In genomic region chr17:40167685-40168261, GRCh38 we compare ENCODE assay signal across 9 cellular contexts. TPM values are rescaled to one million over a fixed set of nuclear protein-coding genes. Genes with fewer than 3 reads are reported as not detected.
A peak's percentile ranks its signal among the peaks of the same experiment; 100 is the strongest.
DNase-seq lines count a peak whose midpoint lies in the region; ATAC-seq and TF ChIP-seq lines count a peak whose summit lies in the region.
"Had no signal": no experiment of that assay in that cellular context is flagged by ENCODE, and none has a peak within 500 bp of the region (broad histone marks: within the 10 kb centered on the region; RNA-seq: fewer than 3 reads in every experiment).

No MANE protein-coding gene starts in this region.

- no peaks in the 10 kb centered on the region for H3K9me3 ChIP-seq in breast epithelium
- H3K9me3 ChIP-seq in mucosa of descending colon: no peaks in the 10 kb centered on the region
- no peaks in the 10 kb centered on the region for H3K9me3 ChIP-seq in transverse colon
- H3K9me3 ChIP-seq in PC-3 (ENCODE audit: low read length): no peaks in the 10 kb centered on the region
- H3K9me3 ChIP-seq: BLaER1 treated with 17β-estradiol and CSF1 and Interleukin-3, amounts not matched to agents 10 nM and 100 nM had no signal

- no peaks in the 10 kb centered on the region for H3K79me2 ChIP-seq in PC-3 (ENCODE audit: low read length)

- ATAC-seq in Right ventricle myocardium inferior (peak; percentile 32), Right ventricle myocardium superior (ENCODE audit: poor library complexity) (no peak), mucosa of descending colon (peak; percentile 20), PC-3 (no peak)

- H2AFZ ChIP-seq in PC-3 (ENCODE audit: low read length): no peak overlapping the region

- no peak for TF ChIP-seq CTCF in breast epithelium (IDR thresholded peaks at IDR 0.05)
- no peak for TF ChIP-seq CTCF in mucosa of descending colon (IDR thresholded peaks at IDR 0.05)
- TF ChIP-seq CTCF in transverse colon (IDR thresholded peaks at IDR 0.05): no peak
- no peak for TF ChIP-seq CTCF in PC-3 (conservative IDR thresholded peaks at IDR 0.05; ENCODE audit: low read depth, low read length)
- TF ChIP-seq CTCF in GM13977 (IDR thresholded peaks at IDR 0.05; ENCODE audit: extremely low read depth, insufficient read depth, missing control alignments): no peak

- no peaks in the 10 kb centered on the region for H3K9me2 ChIP-seq in PC-3 (replicated peaks; ENCODE audit: low read length)

- BruUV-seq in PC-3 (replicated peaks; lab: Mats Ljungman, UMichigan): no TSS peak

- H3K27me3 ChIP-seq in breast epithelium: no peaks in the 10 kb centered on the region
- no peaks in the 10 kb centered on the region for H3K27me3 ChIP-seq in transverse colon
- no peaks in the 10 kb centered on the region for H3K27me3 ChIP-seq in PC-3 (ENCODE audit: low read length)
- H3K27me3 ChIP-seq: BLaER1 treated with 17β-estradiol and CSF1 and Interleukin-3, amounts not matched to agents 10 nM and 100 nM had no signal

- H3K27ac ChIP-seq in breast epithelium (peak overlapping the region; percentile 69 to 71), transverse colon (peak overlapping the region; percentile 50 to 66 (median 56)), PC-3 (ENCODE audit: low read length) (no peak overlapping the region)
- H3K27ac ChIP-seq: BLaER1 treated with 17β-estradiol and CSF1 and Interleukin-3, amounts not matched to agents 10 nM and 100 nM had no signal

- no peak for TF ChIP-seq EP300 in transverse colon (IDR thresholded peaks at IDR 0.05; ENCODE audit: low read depth)

- no peak overlapping the region for H3K9ac ChIP-seq in PC-3 (ENCODE audit: low read length)

- DNase-seq in Right ventricle myocardium inferior (ENCODE audit: missing footprints): no peak
- DNase-seq in Right ventricle myocardium superior: no peak
- DNase-seq in breast epithelium (ENCODE audit: low spot score in 2 of 2): no peak
- no peak for DNase-seq in mucosa of descending colon
- DNase-seq in transverse colon: no peak
- DNase-seq in PC-3: no peak
- DNase-seq in GM13977 (ENCODE audit: low spot score): no peak
- no peak for DNase-seq in KG1 (lab: John Stamatoyannopoulos, UW)

- no peaks in the 10 kb centered on the region for H3F3A ChIP-seq in PC-3 (ENCODE audit: low read length, unreplicated experiment)

- POLR2A ChIA-PET in PC-3 (lab: Charles Lee; ENCODE audit: unreplicated experiment): no interaction called here

- intact Hi-C loops in Right ventricle myocardium inferior (cut with DNase I): loop anchor here (1.0 to 5.0 kb wide), 3 partner anchors 55 to 154 kb away; no protein-coding TSS in a partner anchor
- intact Hi-C loops in Right ventricle myocardium superior (cut with DNase I): loop anchor here (5.0 kb wide), 2 partner anchors 55 to 150 kb away; partner anchors contain the start of gene CSF3
- intact Hi-C loops in breast epithelium (cut with DNase I; ENCODE audit: low total_unique reads): no loop called here
- intact Hi-C loops in mucosa of descending colon (cut with DNase I, micrococcal nuclease): loop anchor here in 1 of 2 donors (5.0 kb wide), 1 partner anchor 155 kb away; no protein-coding TSS in a partner anchor
- intact Hi-C loops in transverse colon (cut with DNase I; ENCODE audit: low total_unique reads): loop anchor here (10.0 kb wide), 1 partner anchor 53 kb away; no protein-coding TSS in a partner anchor
- intact Hi-C loops in PC-3 (cut with micrococcal nuclease): loop anchor here (1.0 kb wide), 1 partner anchor 54 kb away; no protein-coding TSS in a partner anchor

- in situ Hi-C loops in transverse colon (cut with MboI; ENCODE audit: low pct_ligation_motif_present in 1 of 4, low pct_unique_long_range_greater_than_20kb in 1 of 4, low sequenced_read_pairs in 3 of 4) (loop anchor here in 3 of 4 donors (10.0 to 25.0 kb wide), 3 partner anchors 53 to 130 kb away; no protein-coding TSS in a partner anchor), GM13977 (cut with MboI; ENCODE audit: low pct_unique_long_range_greater_than_20kb, low sequenced_read_pairs, unreplicated experiment) (no loop called here)

- CTCF ChIA-PET in PC-3 (lab: Charles Lee): interaction anchor here (0.9 to 1.9 kb wide), 5 partner anchors 26 to 92 kb away, joined by 3 to 26 read pairs (median 3); no protein-coding TSS in a partner anchor

- TF ChIP-seq POLR2A in breast epithelium (IDR thresholded peaks at IDR 0.05) (no peak), transverse colon (IDR thresholded peaks at IDR 0.05) (no peak)

- H3K4me1 ChIP-seq in breast epithelium (no peaks in the 10 kb centered on the region), mucosa of descending colon (ENCODE audit: low read depth) (peaks cover 5% of the 10 kb centered on the region), transverse colon (peaks cover 0 to 7% (median 3%) of the 10 kb centered on the region in 4 donors), PC-3 (ENCODE audit: insufficient read depth, low read length) (no peaks in the 10 kb centered on the region)
- H3K4me1 ChIP-seq: BLaER1 treated with 17β-estradiol and CSF1 and Interleukin-3, amounts not matched to agents 10 nM and 100 nM had no signal

- H3K36me3 ChIP-seq in breast epithelium: peaks cover 6% of the 10 kb centered on the region
- H3K36me3 ChIP-seq in mucosa of descending colon (ENCODE audit: low read depth): no peaks in the 10 kb centered on the region
- H3K36me3 ChIP-seq in transverse colon: peaks cover 0 to 78% (median 33%) of the 10 kb centered on the region in 4 donors
- peaks cover 47% of the 10 kb centered on the region for H3K36me3 ChIP-seq in PC-3 (ENCODE audit: low read depth, low read length)

- no peak overlapping the region for H3K4me2 ChIP-seq in PC-3 (ENCODE audit: low read length)
- H3K4me2 ChIP-seq: BLaER1 treated with 17β-estradiol and CSF1 and Interleukin-3, amounts not matched to agents 10 nM and 100 nM had no signal

- H4K20me1 ChIP-seq in PC-3 (ENCODE audit: low read length): no peaks in the 10 kb centered on the region

- 82% methylated on average over 3 of the region's 3 CpGs; no CpG with 5 or more reads in 1 of the 2 donors for WGBS in transverse colon (ENCODE audit: low coverage in 1 of 2), 2 donors

- no peak overlapping the region for H3K4me3 ChIP-seq in breast epithelium
- no peak overlapping the region for H3K4me3 ChIP-seq in mucosa of descending colon
- H3K4me3 ChIP-seq in transverse colon: no peak overlapping the region
- H3K4me3 ChIP-seq in PC-3 (ENCODE audit: low read length): no peak overlapping the region
- H3K4me3 ChIP-seq: BLaER1 treated with 17β-estradiol and CSF1 and Interleukin-3, amounts not matched to agents 10 nM and 100 nM had no signal

RNA-seq across cellular contexts. Expression of gene RAPGEFL1, which starts 9.5 kb away (rescaled TPM):
- total RNA-seq in Right ventricle myocardium inferior (2.1 TPM), Right ventricle myocardium superior (2.7 TPM), breast epithelium (10 to 100 TPM in 1 of 3 donors, 1 to 10 TPM in 2; 3.2 to 10.8 (median 5.0) TPM), mucosa of descending colon (100 to 1,000 TPM in 2 of 3 donors, 10 to 100 TPM in 1; 76.8 to 177 (median 147) TPM), transverse colon (100 to 1,000 TPM; 220 to 411 (median 308) TPM), PC-3 (2014; rRNA removed) (1.3 and 1.5 TPM in 2 replicates)

RNA-seq across cellular contexts. Expression of gene CASC3, which starts 27.4 kb away (rescaled TPM):
- total RNA-seq in Right ventricle myocardium inferior: 49.1 TPM
- total RNA-seq in Right ventricle myocardium superior: 45.9 TPM
- total RNA-seq in breast epithelium: 10 to 100 TPM; 57.4 to 67.0 (median 65.1) TPM
- 100 to 1,000 TPM in 1 of 3 donors, 10 to 100 TPM in 2; 62.2 to 134 (median 63.0) TPM for total RNA-seq in mucosa of descending colon
- total RNA-seq in transverse colon: 10 to 100 TPM; 41.8 to 65.1 (median 51.0) TPM
- total RNA-seq in PC-3 (2014; rRNA removed): 27.3 and 39.2 TPM in 2 replicates

RNA-seq across cellular contexts. Expression of gene MSL1, which starts 46.0 kb away (rescaled TPM):
- 51.4 TPM for total RNA-seq in Right ventricle myocardium inferior
- 46.8 TPM for total RNA-seq in Right ventricle myocardium superior
- total RNA-seq in breast epithelium: 10 to 100 TPM; 49.3 to 79.3 (median 78.2) TPM
- total RNA-seq in mucosa of descending colon: 10 to 100 TPM; 83.7 to 100.0 (median 85.3) TPM
- 100 to 1,000 TPM in 2 of 4 donors, 10 to 100 TPM in 2; 73.9 to 258 (median 90.6) TPM for total RNA-seq in transverse colon
- 22.2 and 38.1 TPM in 2 replicates for total RNA-seq in PC-3 (2014; rRNA removed)

RNA-seq across cellular contexts. Expression of gene WIPF2, which starts 51.3 kb away (rescaled TPM):
- 12.3 TPM for total RNA-seq in Right ventricle myocardium inferior
- total RNA-seq in Right ventricle myocardium superior: 11.8 TPM
- total RNA-seq in breast epithelium: 10 to 100 TPM in 2 of 3 donors, 1 to 10 TPM in 1; 8.2 to 12.9 (median 10.8) TPM
- 10 to 100 TPM; 41.4 to 56.2 (median 42.8) TPM for total RNA-seq in mucosa of descending colon
- 10 to 100 TPM; 20.5 to 29.5 (median 25.3) TPM for total RNA-seq in transverse colon
- 6.0 and 12.1 TPM in 2 replicates for total RNA-seq in PC-3 (2014; rRNA removed)

Comparison
In these comparisons a context has a peak if more than half of its experiments do, and no peak if none do; other contexts are left out.
1. ATAC-seq: peak in Right ventricle myocardium inferior (single experiment) and mucosa of descending colon (single experiment); none in Right ventricle myocardium superior (single experiment) and PC-3 (single experiment).
2. RNA of gene RAPGEFL1, which starts 9.5 kb away (total RNA-seq): 220 to 411 TPM in transverse colon and 76.8 to 177 TPM in mucosa of descending colon; 3.2 to 10.8 TPM in breast epithelium, 2.7 TPM in Right ventricle myocardium superior (single experiment), 2.1 TPM in Right ventricle myocardium inferior (single experiment) and 1.3 to 1.5 TPM in PC-3; every median in the first group is over 4 times any median in the second.